Comparison of ENCODE assay signal across 21 cellular contexts in the genomic region with DNA sequence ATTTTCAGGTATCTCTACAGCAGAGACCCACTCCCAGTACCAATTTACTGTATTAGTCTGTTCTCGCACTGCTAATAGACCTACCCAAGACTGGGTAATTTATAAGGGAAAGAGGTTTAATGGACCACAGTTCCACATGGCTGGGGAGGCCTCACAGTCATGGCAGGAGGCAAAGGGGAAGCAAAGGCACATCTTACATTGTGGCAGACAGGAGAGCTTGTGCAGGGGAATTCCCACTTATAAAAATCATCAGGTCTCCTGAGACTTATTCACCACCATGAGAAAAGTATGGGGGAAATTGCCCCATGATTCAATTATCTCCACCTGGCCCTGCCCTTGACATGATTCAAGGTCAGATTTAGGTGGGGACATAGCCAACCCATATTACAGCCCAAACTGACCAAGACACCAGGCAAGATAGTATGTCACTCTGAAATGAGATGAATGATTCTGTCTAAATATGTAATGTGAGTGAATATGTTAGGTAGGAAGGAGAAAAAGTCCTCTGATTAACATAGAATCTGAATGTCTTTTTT.
A peak's percentile ranks its signal among the peaks of the same experiment; 100 is the strongest.
DNase-seq lines count a peak whose midpoint lies in the region; ATAC-seq, FAIRE-seq and TF ChIP-seq lines count a peak whose summit lies in the region.
"Had no signal": no experiment of that assay in that cellular context is flagged by ENCODE, and none has a peak within 500 bp of the region (broad histone marks: within the 10 kb centered on the region; RNA-seq: fewer than 3 reads in every experiment).

No MANE protein-coding gene starts in this region.

- no peaks in the 10 kb centered on the region for H3K27me3 ChIP-seq in bronchial epithelial cell (ENCODE audit: control insufficient read depth, insufficient read depth, low read length)
- no peaks in the 10 kb centered on the region for H3K27me3 ChIP-seq in osteoblast (ENCODE audit: insufficient read depth, low read length)
- H3K27me3 ChIP-seq: BLaER1 treated with 17β-estradiol and CSF1 and Interleukin-3, amounts not matched to agents 10 nM and 100 nM had no signal

- H3K4me3 ChIP-seq in bronchial epithelial cell (ENCODE audit: low read depth, low read length) (no peak overlapping the region), osteoblast (ENCODE audit: insufficient read depth, low read length) (no peak overlapping the region)
- H3K4me3 ChIP-seq: BLaER1 treated with 17β-estradiol and CSF1 and Interleukin-3, amounts not matched to agents 10 nM and 100 nM; HAP-1 had no signal

- no peaks in the 10 kb centered on the region for H4K20me1 ChIP-seq in osteoblast (ENCODE audit: insufficient read depth, low read length)
- H4K20me1 ChIP-seq: BLaER1 treated with 17β-estradiol and CSF1 and Interleukin-3, amounts not matched to agents 10 nM and 100 nM had no signal

- ATAC-seq in HG02610 (IDR thresholded peaks at IDR 0.05; ENCODE audit: unreplicated experiment) (peak; percentile 60), SK-N-SH treated with all-trans-retinoic acid at 6 μM for 48 hours (no peak)
- ATAC-seq in stimulated activated naive B cell treated with anti-CD40 and anti-IgM and Interleukin-4, amounts not matched to agents 10 μg/mL and 1 μg/mL and 100 μg/mL, for 72 hours (replicated peaks) = peak; percentile 69 to 82

- H3K36me3 Mint-ChIP-seq in stimulated activated naive B cell treated with anti-CD40 and anti-IgM and Interleukin-4, amounts not matched to agents 10 μg/mL and 1 μg/mL and 100 μg/mL, for 72 hours = peaks cover 2 to 4% of the 10 kb centered on the region in 2 donors
- H3K36me3 Mint-ChIP-seq: CD14-positive monocyte; CD8-positive, alpha-beta memory T cell had no signal

- DNase-seq in bronchial epithelial cell (ENCODE audit: low read depth) (no peak), osteoblast (ENCODE audit: insufficient read length, low spot score, missing footprints) (no peak), NOMO-1 (lab: John Stamatoyannopoulos, UW; ENCODE audit: unreplicated experiment in 2 of 2) (no peak)
- DNase-seq in stimulated activated naive B cell treated with anti-CD40 and anti-IgM and Interleukin-4, amounts not matched to agents 10 μg/mL and 1 μg/mL and 100 μg/mL, for 72 hours = no peak
- DNase-seq: CD4-positive, alpha-beta T cell; CD8-positive, alpha-beta memory T cell; DMS 273 treated with DMSO at 0.1 percent for 48 hours; DMS79; EL; GDM1; GOT3; HFFc6 had no signal

- H3K9me3 Mint-ChIP-seq in stimulated activated naive B cell treated with anti-CD40 and anti-IgM and Interleukin-4, amounts not matched to agents 10 μg/mL and 1 μg/mL and 100 μg/mL, for 72 hours = peaks cover 4 to 6% of the 10 kb centered on the region in 2 donors
- H3K9me3 Mint-ChIP-seq: CD4-positive, alpha-beta T cell had no signal

- peaks cover 0 to 3% of the 10 kb centered on the region in 2 donors for H3K27me3 Mint-ChIP-seq in stimulated activated naive B cell treated with anti-CD40 and anti-IgM and Interleukin-4, amounts not matched to agents 10 μg/mL and 1 μg/mL and 100 μg/mL, for 72 hours
- H3K27me3 Mint-ChIP-seq: CD4-positive, alpha-beta T cell; CD8-positive, alpha-beta memory T cell had no signal

- no peak overlapping the region for H3K4me3 Mint-ChIP-seq in stimulated activated naive B cell treated with anti-CD40 and anti-IgM and Interleukin-4, amounts not matched to agents 10 μg/mL and 1 μg/mL and 100 μg/mL, for 72 hours
- H3K4me3 Mint-ChIP-seq: CD14-positive monocyte; CD4-positive, alpha-beta T cell; CD8-positive, alpha-beta memory T cell; HFFc6 had no signal

- no peaks in the 10 kb centered on the region for H3K9me3 ChIP-seq in osteoblast (ENCODE audit: low read depth, low read length)
- H3K9me3 ChIP-seq: BLaER1 treated with 17β-estradiol and CSF1 and Interleukin-3, amounts not matched to agents 10 nM and 100 nM; HAP-1 had no signal

- H3K27ac Mint-ChIP-seq in stimulated activated naive B cell treated with anti-CD40 and anti-IgM and Interleukin-4, amounts not matched to agents 10 μg/mL and 1 μg/mL and 100 μg/mL, for 72 hours = no peak overlapping the region
- H3K27ac Mint-ChIP-seq: CD14-positive monocyte; CD4-positive, alpha-beta T cell; CD8-positive, alpha-beta memory T cell; HFFc6 had no signal

- H3K27ac ChIP-seq in osteoblast (ENCODE audit: low read depth, low read length) = no peak overlapping the region
- H3K27ac ChIP-seq: BLaER1 treated with 17β-estradiol and CSF1 and Interleukin-3, amounts not matched to agents 10 nM and 100 nM had no signal

- H3K4me1 ChIP-seq in osteoblast (ENCODE audit: insufficient read depth, low read length) = no peaks in the 10 kb centered on the region
- H3K4me1 ChIP-seq: BLaER1 treated with 17β-estradiol and CSF1 and Interleukin-3, amounts not matched to agents 10 nM and 100 nM; HAP-1 had no signal

- H3K36me3 ChIP-seq in bronchial epithelial cell (ENCODE audit: control insufficient read depth, insufficient read depth, low read length) (no peaks in the 10 kb centered on the region), osteoblast (ENCODE audit: insufficient read depth, low read length) (no peaks in the 10 kb centered on the region)
- H3K36me3 ChIP-seq: BLaER1 treated with 17β-estradiol and CSF1 and Interleukin-3, amounts not matched to agents 10 nM and 100 nM; HAP-1 had no signal

- H2AFZ ChIP-seq in osteoblast (ENCODE audit: low read length) = no peak overlapping the region

- FAIRE-seq in bronchial epithelial cell (lab: Jason Lieb, UNC) = peak; percentile 75
- FAIRE-seq: D721Med, GM12891, GM18507, H54 had no signal

- H3K4me2 ChIP-seq in osteoblast (ENCODE audit: insufficient read depth, low read length) = no peak overlapping the region
- H3K4me2 ChIP-seq: BLaER1 treated with 17β-estradiol and CSF1 and Interleukin-3, amounts not matched to agents 10 nM and 100 nM had no signal

- TF ChIP-seq CTCF in bronchial epithelial cell (IDR thresholded peaks at IDR 0.05; ENCODE audit: insufficient read depth, low read length, severe bottlenecking) (no peak), osteoblast (IDR thresholded peaks at IDR 0.05; ENCODE audit: extremely low read depth, low read depth, low read length) (no peak)

- peaks cover 8 to 9% of the 10 kb centered on the region in 2 donors for H3K4me1 Mint-ChIP-seq in stimulated activated naive B cell treated with anti-CD40 and anti-IgM and Interleukin-4, amounts not matched to agents 10 μg/mL and 1 μg/mL and 100 μg/mL, for 72 hours
- H3K4me1 Mint-ChIP-seq: CD14-positive monocyte; CD8-positive, alpha-beta memory T cell had no signal

- no peaks in the 10 kb centered on the region for H3K79me2 ChIP-seq in osteoblast (ENCODE audit: insufficient read depth, low read length)

TF ChIP-seq in SK-N-SH treated with all-trans-retinoic acid at 6 μM for 48 hours, 23 proteins besides CTCF, POLR2A, EP300 and RAD21 (continues in another document):
- no peak for TF ChIP-seq ISL1 (CRISPR knock-in tag; IDR thresholded peaks at IDR 0.05)
- no peak for TF ChIP-seq PPARA (CRISPR knock-in tag; IDR thresholded peaks at IDR 0.05; ENCODE audit: borderline replicate concordance)
- TF ChIP-seq, protein P1, sequence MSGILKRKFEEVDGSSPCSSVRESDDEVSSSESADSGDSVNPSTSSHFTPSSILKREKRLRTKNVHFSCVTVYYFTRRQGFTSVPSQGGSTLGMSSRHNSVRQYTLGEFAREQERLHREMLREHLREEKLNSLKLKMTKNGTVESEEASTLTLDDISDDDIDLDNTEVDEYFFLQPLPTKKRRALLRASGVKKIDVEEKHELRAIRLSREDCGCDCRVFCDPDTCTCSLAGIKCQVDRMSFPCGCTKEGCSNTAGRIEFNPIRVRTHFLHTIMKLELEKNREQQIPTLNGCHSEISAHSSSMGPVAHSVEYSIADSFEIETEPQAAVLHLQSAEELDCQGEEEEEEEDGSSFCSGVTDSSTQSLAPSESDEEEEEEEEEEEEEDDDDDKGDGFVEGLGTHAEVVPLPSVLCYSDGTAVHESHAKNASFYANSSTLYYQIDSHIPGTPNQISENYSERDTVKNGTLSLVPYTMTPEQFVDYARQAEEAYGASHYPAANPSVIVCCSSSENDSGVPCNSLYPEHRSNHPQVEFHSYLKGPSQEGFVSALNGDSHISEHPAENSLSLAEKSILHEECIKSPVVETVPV (CRISPR knock-in tag; IDR thresholded peaks at IDR 0.05) = no peak
- TF ChIP-seq, protein P2, sequence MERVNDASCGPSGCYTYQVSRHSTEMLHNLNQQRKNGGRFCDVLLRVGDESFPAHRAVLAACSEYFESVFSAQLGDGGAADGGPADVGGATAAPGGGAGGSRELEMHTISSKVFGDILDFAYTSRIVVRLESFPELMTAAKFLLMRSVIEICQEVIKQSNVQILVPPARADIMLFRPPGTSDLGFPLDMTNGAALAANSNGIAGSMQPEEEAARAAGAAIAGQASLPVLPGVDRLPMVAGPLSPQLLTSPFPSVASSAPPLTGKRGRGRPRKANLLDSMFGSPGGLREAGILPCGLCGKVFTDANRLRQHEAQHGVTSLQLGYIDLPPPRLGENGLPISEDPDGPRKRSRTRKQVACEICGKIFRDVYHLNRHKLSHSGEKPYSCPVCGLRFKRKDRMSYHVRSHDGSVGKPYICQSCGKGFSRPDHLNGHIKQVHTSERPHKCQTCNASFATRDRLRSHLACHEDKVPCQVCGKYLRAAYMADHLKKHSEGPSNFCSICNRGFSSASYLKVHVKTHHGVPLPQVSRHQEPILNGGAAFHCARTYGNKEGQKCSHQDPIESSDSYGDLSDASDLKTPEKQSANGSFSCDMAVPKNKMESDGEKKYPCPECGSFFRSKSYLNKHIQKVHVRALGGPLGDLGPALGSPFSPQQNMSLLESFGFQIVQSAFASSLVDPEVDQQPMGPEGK (CRISPR knock-in tag; IDR thresholded peaks at IDR 0.05; ENCODE audit: borderline replicate concordance) = no peak
- no peak for TF ChIP-seq SNAI2 (CRISPR knock-in tag; IDR thresholded peaks at IDR 0.05)
- no peak for TF ChIP-seq ZC3H10 (CRISPR knock-in tag; IDR thresholded peaks at IDR 0.05)
- no peak for TF ChIP-seq POU6F1 (CRISPR knock-in tag; IDR thresholded peaks at IDR 0.05; ENCODE audit: borderline replicate concordance, low read depth)
- TF ChIP-seq ZFP30 (CRISPR knock-in tag; IDR thresholded peaks at IDR 0.05) = no peak
- TF ChIP-seq BACH2 (CRISPR knock-in tag; IDR thresholded peaks at IDR 0.05; ENCODE audit: borderline replicate concordance) = no peak
- TF ChIP-seq RARB (CRISPR knock-in tag; IDR thresholded peaks at IDR 0.05) = no peak
